Comparison of ENCODE assay signal across 1 cellular context in genomic region chr1:100038401-100039306, GRCh38.
TF ChIP-seq lines count a peak whose summit lies in the region.

No MANE protein-coding gene starts in this region.

TF ChIP-seq in H1, 55 proteins besides CTCF, POLR2A, EP300 and RAD21 (continued from another document):
- TF ChIP-seq POU5F1 (IDR thresholded peaks at IDR 0.05; ENCODE audit: low read depth, low read length) (no peak), PHF8 (conservative IDR thresholded peaks at IDR 0.05; ENCODE audit: low read depth, low read length) (peak; percentile 52), ATF2 (IDR thresholded peaks at IDR 0.05; ENCODE audit: low read length) (no peak), CREB1 (IDR thresholded peaks at IDR 0.05) (no peak), CHD2 (IDR thresholded peaks at IDR 0.05; ENCODE audit: low read length) (no peak), ASH2L (IDR thresholded peaks at IDR 0.05; ENCODE audit: low read length) (peak; percentile 67), TCF12 (IDR thresholded peaks at IDR 0.05; ENCODE audit: low read depth, low read length) (no peak), E2F6 (IDR thresholded peaks at IDR 0.05) (0 out of 2 replicates have a peak, but pooled peaks have one; percentile 18), TBP (IDR thresholded peaks at IDR 0.05; ENCODE audit: low read depth, low read length) (peak; percentile 16; the same call in 1 of the 2 replicates), KDM1A (IDR thresholded peaks at IDR 0.05; ENCODE audit: borderline replicate concordance, low read length) (no peak), GABPA (IDR thresholded peaks at IDR 0.05; ENCODE audit: borderline replicate concordance, insufficient read depth, low read length) (no peak), EGR1 (IDR thresholded peaks at IDR 0.05; ENCODE audit: borderline replicate concordance, low read depth, low read length) (no peak), FOSL1 (IDR thresholded peaks at IDR 0.05; ENCODE audit: insufficient read depth, low read depth, low read length) (no peak)
